17 cellular contexts compared by ENCODE assay signal in the genomic region with DNA sequence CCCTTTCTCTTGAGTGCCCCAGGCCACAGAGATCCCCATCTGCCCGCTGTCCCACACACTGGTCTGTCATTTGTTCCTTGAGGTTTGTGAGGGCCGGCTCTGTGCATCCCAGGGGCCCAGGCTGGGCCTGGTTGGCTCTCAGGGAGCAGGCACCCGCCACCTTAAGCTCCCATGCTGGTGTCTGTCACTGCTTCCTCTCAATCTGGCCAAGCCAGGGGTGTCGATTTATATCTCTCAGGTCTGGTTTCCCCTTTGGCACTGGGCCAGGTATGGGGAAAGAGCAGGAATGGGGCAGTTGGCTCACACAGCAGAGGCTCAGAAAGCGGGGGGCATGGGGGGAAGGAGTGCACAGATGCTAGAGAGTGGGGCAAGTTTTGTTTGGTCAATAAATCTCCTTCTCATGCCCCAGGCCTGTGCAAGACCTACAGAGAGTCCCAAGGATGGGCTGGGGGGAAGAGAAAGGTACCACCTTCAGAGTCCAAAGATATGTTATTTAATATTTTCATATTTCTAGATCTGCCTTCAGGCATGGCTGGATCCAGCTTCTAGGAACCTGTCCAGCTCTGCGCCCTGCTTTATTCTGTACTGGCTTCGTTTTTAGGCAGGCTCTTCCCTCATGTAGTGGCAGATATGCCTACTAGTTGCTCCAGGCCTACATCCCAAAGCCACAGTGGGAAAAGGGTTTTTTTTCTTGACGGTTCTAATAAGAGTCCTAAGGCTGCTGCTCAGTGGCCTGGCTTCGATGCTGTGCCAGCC. TPM values are rescaled to one million over a fixed set of nuclear protein-coding genes. Genes with fewer than 3 reads are reported as not detected.
DNase-seq lines count a peak whose midpoint lies in the region; TF ChIP-seq lines count a peak whose summit lies in the region.
"Had no signal": no experiment of that assay in that cellular context is flagged by ENCODE, and none has a peak within 500 bp of the region (broad histone marks: within the 10 kb centered on the region; RNA-seq: fewer than 3 reads in every experiment).

No MANE protein-coding gene starts in this region.

- H4K91ac ChIP-seq in H9 (ENCODE audit: insufficient read length, low read depth, low read length) (no peak overlapping the region), mesenchymal stem cell (ENCODE audit: low read length) (peak overlapping the region; percentile 27)

- no CpG with 5 or more reads among the region's 9 CpGs for WGBS in H9 (ENCODE audit: extremely low coverage, insufficient read length, low lambda C conversion rate)
- WGBS in mesenchymal stem cell: 98% methylated on average over 9 of the region's 9 CpGs

- H3K18ac ChIP-seq in H9 (ENCODE audit: insufficient read length, low read depth, low read length): no peak overlapping the region
- H3K18ac ChIP-seq in mesenchymal stem cell (ENCODE audit: low read depth in 1 of 2, low read length in 2 of 2): no peak overlapping the region

- H2BK15ac ChIP-seq in H9 (ENCODE audit: low read depth, low read length): peak overlapping the region; percentile 99; the same call in 1 of the 2 replicates
- H2BK15ac ChIP-seq in mesenchymal stem cell (ENCODE audit: low read depth, poor library complexity, severe bottlenecking): no peak overlapping the region

- no peaks in the 10 kb centered on the region for H3K9me3 Mint-ChIP-seq in H9

- no peak overlapping the region for H3K27ac ChIP-seq in H9 (ENCODE audit: insufficient read length, low read depth, low read length)
- no peak overlapping the region for H3K27ac ChIP-seq in mesenchymal stem cell (ENCODE audit: low read length, poor library complexity, severe bottlenecking)
- H3K27ac ChIP-seq: 22Rv1, brain microvascular endothelial cell, hepatocyte, left ventricle myocardium inferior, thoracic aorta had no signal

- peaks cover 74 to 97% of the 10 kb centered on the region in 2 experiments for H3K36me3 ChIP-seq in mesenchymal stem cell (ENCODE audit: control insufficient read depth in 1 of 2, insufficient read depth in 2 of 2, low read depth in 1 of 2, low read length in 2 of 2)

- TF ChIP-seq CTCF in H9 (conservative IDR thresholded peaks at IDR 0.05): no peak

- H3T11ph ChIP-seq in H9 (ENCODE audit: low read length): no peak overlapping the region

- H2BK20ac ChIP-seq in H9 (ENCODE audit: low read depth, low read length, poor library complexity, severe bottlenecking): no peak overlapping the region

- H3K14ac ChIP-seq in H9 (ENCODE audit: insufficient read depth, low read length): no peak overlapping the region
- H3K14ac ChIP-seq in mesenchymal stem cell (ENCODE audit: low read length in 2 of 2): no peak overlapping the region

- H2BK5ac ChIP-seq in H9 (ENCODE audit: insufficient read length, low read length) (no peak overlapping the region), mesenchymal stem cell (ENCODE audit: low read depth, low read length, poor library complexity, severe bottlenecking) (no peak overlapping the region)

- H3K4me1 ChIP-seq in H9 (ENCODE audit: insufficient read depth, low read length) (no peaks in the 10 kb centered on the region), mesenchymal stem cell (ENCODE audit: control insufficient read depth, insufficient read depth, low read depth, low read length) (peaks cover 2% of the 10 kb centered on the region)
- H3K4me1 ChIP-seq: Caco-2 had no signal

- H3K4me1 Mint-ChIP-seq in H9: peaks cover 6 to 9% of the 10 kb centered on the region in 2 experiments; a peak in 3 of 4 replicates

- H3K23me2 ChIP-seq in H9 (ENCODE audit: insufficient read length, low read depth, low read length, poor library complexity, severe bottlenecking): no peaks in the 10 kb centered on the region

- H3K4me2 ChIP-seq in H9 (ENCODE audit: insufficient read depth, insufficient read length, low read length) (no peak overlapping the region), mesenchymal stem cell (ENCODE audit: low read length, poor library complexity, severe bottlenecking) (no peak overlapping the region)
- H3K4me2 ChIP-seq: hepatocyte had no signal

- no peak overlapping the region for H2BK12ac ChIP-seq in H9 (ENCODE audit: insufficient read length, low read depth, low read length)
- no peak overlapping the region for H2BK12ac ChIP-seq in mesenchymal stem cell (ENCODE audit: low read length in 2 of 2)

- H2AFZ ChIP-seq in H9 (ENCODE audit: low read length) (no peak overlapping the region), mesenchymal stem cell (ENCODE audit: low read depth, low read length) (no peak overlapping the region)
- H2AFZ ChIP-seq: hepatocyte had no signal

- peaks cover 7% of the 10 kb centered on the region for H3K9me3 ChIP-seq in H9 (ENCODE audit: control insufficient read depth, low read depth, low read length)
- no peaks in the 10 kb centered on the region for H3K9me3 ChIP-seq in mesenchymal stem cell (ENCODE audit: control insufficient read depth, low read length)
- H3K9me3 ChIP-seq: Caco-2, thoracic aorta had no signal

- H3K27me3 ChIP-seq in H9 (ENCODE audit: insufficient read depth, low read length) (no peaks in the 10 kb centered on the region), mesenchymal stem cell (ENCODE audit: control insufficient read depth in 1 of 2, insufficient read depth in 1 of 2, low read length in 2 of 2) (no peaks in the 10 kb centered on the region)
- H3K27me3 ChIP-seq: brain microvascular endothelial cell, hepatocyte had no signal

- no peak overlapping the region for H2BK120ac ChIP-seq in H9 (ENCODE audit: low read depth, low read length, poor library complexity, severe bottlenecking)
- no peak overlapping the region for H2BK120ac ChIP-seq in mesenchymal stem cell (ENCODE audit: low read depth, low read length)

- H3K56ac ChIP-seq in H9 (ENCODE audit: insufficient read length, low read depth, low read length): no peak overlapping the region

- no peaks in the 10 kb centered on the region for H3K79me1 ChIP-seq in H9 (ENCODE audit: insufficient read depth, low read depth, low read length, poor library complexity, severe bottlenecking)
- H3K79me1 ChIP-seq in mesenchymal stem cell (replicated peaks; ENCODE audit: low read length, poor library complexity, severe bottlenecking): peaks cover 51% of the 10 kb centered on the region

- no peaks in the 10 kb centered on the region for H4K20me1 ChIP-seq in H9 (ENCODE audit: control insufficient read depth, insufficient read depth, insufficient read length)

- H3K27ac Mint-ChIP-seq in H9: peak overlapping the region in 1 of 3 experiments; percentile 53; a peak in 1 of 7 replicates

- H4K8ac ChIP-seq in H9 (replicated peaks; ENCODE audit: insufficient read length, low read depth, low read length): no peak overlapping the region
- no peak overlapping the region for H4K8ac ChIP-seq in mesenchymal stem cell (ENCODE audit: low read length)

- no peaks in the 10 kb centered on the region for H3K79me2 ChIP-seq in H9 (ENCODE audit: insufficient read depth, low read length)
- H3K79me2 ChIP-seq: hepatocyte had no signal

- peak; percentile 52 for DNase-seq in DMS 273 (lab: John Stamatoyannopoulos, UW; ENCODE audit: unreplicated experiment)
- DNase-seq in DMS 273 treated with DMSO at 0.1 percent for 48 hours (lab: John Stamatoyannopoulos, UW): no peak
- DNase-seq in H9: no peak
- peak; percentile 38 for DNase-seq in amniotic epithelial cell (ENCODE audit: low read depth)
- DNase-seq in mesenchymal stem cell: no peak
- DNase-seq in CD1c-positive myeloid dendritic cell (ENCODE audit: extremely low spot score): no peak
- no peak for DNase-seq in occipital lobe (lab: John Stamatoyannopoulos, UW)
- no peak for DNase-seq in amniotic stem cell (lab: John Stamatoyannopoulos, UW)
- DNase-seq: brain microvascular endothelial cell, Caco-2, left ventricle myocardium inferior, NCI-H1417, NCI-H526 treated with DMSO at 0.1 percent for 48 hours had no signal

- H3K36me3 Mint-ChIP-seq in H9 (ENCODE audit: insufficient read depth in 1 of 3, low read depth in 3 of 3): peaks cover 20 to 50% (median 37%) of the 10 kb centered on the region in 3 experiments

- H3K27me3 Mint-ChIP-seq in H9 (ENCODE audit: low read depth): no peaks in the 10 kb centered on the region

- H3K23ac ChIP-seq in H9 (ENCODE audit: insufficient read length, low read depth, low read length): no peak overlapping the region
- no peak overlapping the region for H3K23ac ChIP-seq in mesenchymal stem cell (ENCODE audit: low read length in 2 of 2)

- no peak overlapping the region for H2AK5ac ChIP-seq in H9 (ENCODE audit: insufficient read length, low read length)
- no peak overlapping the region for H2AK5ac ChIP-seq in mesenchymal stem cell (ENCODE audit: low read length, severe bottlenecking)

- H3K4me3 ChIP-seq in mesenchymal stem cell (ENCODE audit: insufficient read depth in 1 of 2, low read depth in 1 of 2, low read length in 2 of 2): no peak overlapping the region
- H3K4me3 ChIP-seq: hepatocyte, left ventricle myocardium inferior, thoracic aorta had no signal

- no peak overlapping the region for H3K4me3 Mint-ChIP-seq in H9

- H3K9ac ChIP-seq in H9 (ENCODE audit: extremely low read depth, insufficient read length, low read length): no peak overlapping the region
- H3K9ac ChIP-seq in mesenchymal stem cell (ENCODE audit: low read length): no peak overlapping the region

- H4K5ac ChIP-seq in H9 (ENCODE audit: insufficient read length, low read depth, low read length): no peak overlapping the region

- H3K4ac ChIP-seq in H9 (ENCODE audit: low read depth, low read length) (no peak overlapping the region), mesenchymal stem cell (ENCODE audit: low read depth in 1 of 2, low read length in 2 of 2) (no peak overlapping the region)

RNA-seq across cellular contexts. Expression of gene IL4R, which starts 34.3 kb away (rescaled TPM):
- total RNA-seq in H9 (2021) (28.3 and 28.6 TPM in 2 replicates), occipital lobe (1.1 TPM)
- 79.3 TPM for polyA plus RNA-seq in mesenchymal stem cell (2013, experiment 1 of 2)
- 85.4 TPM for polyA plus RNA-seq in mesenchymal stem cell (2013, experiment 2 of 2)

RNA-seq across cellular contexts. Expression of gene IL21R, which starts 53.9 kb away (rescaled TPM):
- total RNA-seq in H9 (2021) (0.07 and 0.11 TPM in 2 replicates), occipital lobe (not detected)
- 1.6 TPM for polyA plus RNA-seq in mesenchymal stem cell (2013, experiment 1 of 2)
- 1.6 TPM for polyA plus RNA-seq in mesenchymal stem cell (2013, experiment 2 of 2)
- polyA plus RNA-seq: hepatocyte, neural cell had no signal

Comparison
In these comparisons a context has a peak if more than half of its experiments do, and no peak if none do; other contexts are left out.
1. DNase-seq: peak in DMS 273 (single experiment) and amniotic epithelial cell (single experiment); none in DMS 273 treated with DMSO at 0.1 percent for 48 hours (single experiment), H9 (single experiment), mesenchymal stem cell (single experiment), CD1c-positive myeloid dendritic cell (single experiment), occipital lobe (single experiment) and amniotic stem cell (single experiment).
2. RNA of gene IL4R, which starts 34.3 kb away (total RNA-seq): 28.3 to 28.6 TPM in H9; 1.1 TPM in occipital lobe (single experiment); every median in the first group is over 10 times any median in the second.